Comparison of ENCODE assay signal across 8 cellular contexts in the genomic region with DNA sequence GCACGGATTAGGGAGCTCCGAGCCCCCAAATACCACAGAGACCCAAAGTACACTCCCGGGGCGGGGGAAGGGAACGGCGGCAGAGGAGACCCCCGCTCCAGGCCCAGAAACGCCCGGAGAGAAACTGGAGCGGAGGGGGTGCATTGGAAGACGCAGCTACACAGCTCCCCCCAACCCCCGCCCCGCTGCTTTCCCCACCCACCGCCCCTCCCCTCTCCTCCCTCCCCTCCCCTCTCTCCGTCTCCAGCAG. TPM values are rescaled to one million over a fixed set of nuclear protein-coding genes. Genes with fewer than 3 reads are reported as not detected.
DNase-seq lines count a peak whose midpoint lies in the region; ATAC-seq and TF ChIP-seq lines count a peak whose summit lies in the region.

No MANE protein-coding gene starts in this region.

- peak overlapping the region; percentile 61 for H3K27ac Mint-ChIP-seq in activated CD8-positive, alpha-beta memory T cell treated with anti-CD3 and anti-CD28 coated beads, Interleukin-2, amount 10 ng/mL, durations not matched to agents 7 days and 5 days

- peak overlapping the region; percentile 76 to 78 for H3K27ac ChIP-seq in ascending aorta
- peak overlapping the region; percentile 85 for H3K27ac ChIP-seq in subcutaneous abdominal adipose tissue (ENCODE audit: low read depth, low read length)

- intact Hi-C loops in ascending aorta (cut with DNase I) = loop anchor here (2.0 to 10.0 kb wide), 7 partner anchors 25 to 631 kb away; a partner anchor contains a TSS

- TF ChIP-seq CTCF in ascending aorta (IDR thresholded peaks at IDR 0.05) = no peak

- H3K9ac ChIP-seq in subcutaneous abdominal adipose tissue (ENCODE audit: low read length in 5 of 5) = peak overlapping the region in 4 of 5 donors; percentile 43 to 80 (median 54)

- H3K4me3 ChIP-seq in ascending aorta (peak overlapping the region; percentile 93 to 95), subcutaneous abdominal adipose tissue (ENCODE audit: low read depth in 1 of 5, low read length in 5 of 5) (peak overlapping the region; percentile 59 to 90 (median 84))

- H3K9me3 ChIP-seq in ascending aorta (no peaks in the 10 kb centered on the region), subcutaneous abdominal adipose tissue (ENCODE audit: control insufficient read depth in 5 of 5, low read length in 5 of 5) (no peaks in the 10 kb centered on the region)

- H3K4me1 ChIP-seq in ascending aorta = peaks cover 5 to 18% of the 10 kb centered on the region in 2 donors
- peaks cover 6 to 49% (median 33%) of the 10 kb centered on the region in 5 donors for H3K4me1 ChIP-seq in subcutaneous abdominal adipose tissue (ENCODE audit: control insufficient read depth in 5 of 5, insufficient read depth in 5 of 5, low read length in 5 of 5)

- no peak for ATAC-seq in activated CD8-positive, alpha-beta memory T cell treated with anti-CD3 and anti-CD28 coated beads, Interleukin-2, amount 10 ng/mL, durations not matched to agents 7 days and 5 days
- ATAC-seq in GM21737 (IDR thresholded peaks at IDR 0.05; ENCODE audit: unreplicated experiment) = no peak

- peak overlapping the region; percentile 83 for H3K4me3 Mint-ChIP-seq in activated CD8-positive, alpha-beta memory T cell treated with anti-CD3 and anti-CD28 coated beads, Interleukin-2, amount 10 ng/mL, durations not matched to agents 7 days and 5 days

- H3K36me3 ChIP-seq in ascending aorta = no peaks in the 10 kb centered on the region
- no peaks in the 10 kb centered on the region for H3K36me3 ChIP-seq in subcutaneous abdominal adipose tissue (ENCODE audit: control insufficient read depth in 5 of 5, insufficient read depth in 5 of 5, low read length in 5 of 5)

- peaks cover 13% of the 10 kb centered on the region for H3K27me3 Mint-ChIP-seq in activated CD8-positive, alpha-beta memory T cell treated with anti-CD3 and anti-CD28 coated beads, Interleukin-2, amount 10 ng/mL, durations not matched to agents 7 days and 5 days

- CTCF ChIA-PET in activated CD8-positive, alpha-beta memory T cell treated with anti-CD3 and anti-CD28 coated beads, Interleukin-2, amount 10 ng/mL, durations not matched to agents 7 days and 5 days (lab: Charles Lee) = interaction anchor here (2.7 kb wide), 1 partner anchor 93 kb away, joined by 18 read pairs; no protein-coding TSS in a partner anchor

- H3K9me3 Mint-ChIP-seq in activated CD8-positive, alpha-beta memory T cell treated with anti-CD3 and anti-CD28 coated beads, Interleukin-2, amount 10 ng/mL, durations not matched to agents 7 days and 5 days (ENCODE audit: low read depth) = no peaks in the 10 kb centered on the region

- no peaks in the 10 kb centered on the region for H3K27me3 ChIP-seq in ascending aorta
- H3K27me3 ChIP-seq in subcutaneous abdominal adipose tissue (ENCODE audit: control insufficient read depth in 5 of 5, insufficient read depth in 4 of 5, low read length in 5 of 5) = peaks cover 0 to 6% (median 0%) of the 10 kb centered on the region in 5 donors

- no peaks in the 10 kb centered on the region for H3K36me3 Mint-ChIP-seq in activated CD8-positive, alpha-beta memory T cell treated with anti-CD3 and anti-CD28 coated beads, Interleukin-2, amount 10 ng/mL, durations not matched to agents 7 days and 5 days

- DNase-seq in activated CD8-positive, alpha-beta memory T cell treated with anti-CD3 and anti-CD28 coated beads, Interleukin-2, amount 10 ng/mL, durations not matched to agents 7 days and 5 days = no peak
- DNase-seq in activated CD8-positive, alpha-beta memory T cell treated with anti-CD3 and anti-CD28 coated beads, Interleukin-2, amount 50 U/mL, for 48 hours = no peak
- DNase-seq in ascending aorta (ENCODE audit: low spot score in 2 of 2) (no peak), iPS-NIHi7 (ENCODE audit: extremely low spot score) (peak; percentile 77), AG20443 (ENCODE audit: low spot score) (no peak)
- DNase-seq in activated effector memory CD4-positive, alpha-beta T cell treated with anti-CD3 and anti-CD28 coated beads, Interleukin-2, amount 50 U/mL, for 16 hours = no peak

- peaks cover 7% of the 10 kb centered on the region for H3K4me1 Mint-ChIP-seq in activated CD8-positive, alpha-beta memory T cell treated with anti-CD3 and anti-CD28 coated beads, Interleukin-2, amount 10 ng/mL, durations not matched to agents 7 days and 5 days

RNA-seq across cellular contexts. Expression of a gene that starts 1.1 kb away (rescaled TPM):
- total RNA-seq in activated CD8-positive, alpha-beta memory T cell treated with anti-CD3 and anti-CD28 coated beads, Interleukin-2, amount 10 ng/mL, durations not matched to agents 7 days and 5 days = 10 to 100 TPM; 18.4 to 29.9 TPM
- 26.7 TPM for total RNA-seq in ascending aorta
